Comparison of ENCODE assay signal across 1 cellular context in genomic region chr5:142908659-142909058, GRCh38.
TF ChIP-seq lines count a peak whose summit lies in the region.

No MANE protein-coding gene starts in this region.

TF ChIP-seq in WTC11, 78 proteins besides CTCF, POLR2A, EP300 and RAD21 (continued from another document):
- no peak for TF ChIP-seq HMGXB4 (CRISPR knock-in tag; IDR thresholded peaks at IDR 0.05)
- TF ChIP-seq CBFB (CRISPR knock-in tag; IDR thresholded peaks at IDR 0.05; ENCODE audit: low read depth): no peak
- no peak for TF ChIP-seq FOXK1 (CRISPR knock-in tag; IDR thresholded peaks at IDR 0.05)
- no peak for TF ChIP-seq ATF1 (CRISPR knock-in tag; IDR thresholded peaks at IDR 0.05)
- no peak for TF ChIP-seq ZNF671 (CRISPR knock-in tag; IDR thresholded peaks at IDR 0.05)
- TF ChIP-seq, protein P1, sequence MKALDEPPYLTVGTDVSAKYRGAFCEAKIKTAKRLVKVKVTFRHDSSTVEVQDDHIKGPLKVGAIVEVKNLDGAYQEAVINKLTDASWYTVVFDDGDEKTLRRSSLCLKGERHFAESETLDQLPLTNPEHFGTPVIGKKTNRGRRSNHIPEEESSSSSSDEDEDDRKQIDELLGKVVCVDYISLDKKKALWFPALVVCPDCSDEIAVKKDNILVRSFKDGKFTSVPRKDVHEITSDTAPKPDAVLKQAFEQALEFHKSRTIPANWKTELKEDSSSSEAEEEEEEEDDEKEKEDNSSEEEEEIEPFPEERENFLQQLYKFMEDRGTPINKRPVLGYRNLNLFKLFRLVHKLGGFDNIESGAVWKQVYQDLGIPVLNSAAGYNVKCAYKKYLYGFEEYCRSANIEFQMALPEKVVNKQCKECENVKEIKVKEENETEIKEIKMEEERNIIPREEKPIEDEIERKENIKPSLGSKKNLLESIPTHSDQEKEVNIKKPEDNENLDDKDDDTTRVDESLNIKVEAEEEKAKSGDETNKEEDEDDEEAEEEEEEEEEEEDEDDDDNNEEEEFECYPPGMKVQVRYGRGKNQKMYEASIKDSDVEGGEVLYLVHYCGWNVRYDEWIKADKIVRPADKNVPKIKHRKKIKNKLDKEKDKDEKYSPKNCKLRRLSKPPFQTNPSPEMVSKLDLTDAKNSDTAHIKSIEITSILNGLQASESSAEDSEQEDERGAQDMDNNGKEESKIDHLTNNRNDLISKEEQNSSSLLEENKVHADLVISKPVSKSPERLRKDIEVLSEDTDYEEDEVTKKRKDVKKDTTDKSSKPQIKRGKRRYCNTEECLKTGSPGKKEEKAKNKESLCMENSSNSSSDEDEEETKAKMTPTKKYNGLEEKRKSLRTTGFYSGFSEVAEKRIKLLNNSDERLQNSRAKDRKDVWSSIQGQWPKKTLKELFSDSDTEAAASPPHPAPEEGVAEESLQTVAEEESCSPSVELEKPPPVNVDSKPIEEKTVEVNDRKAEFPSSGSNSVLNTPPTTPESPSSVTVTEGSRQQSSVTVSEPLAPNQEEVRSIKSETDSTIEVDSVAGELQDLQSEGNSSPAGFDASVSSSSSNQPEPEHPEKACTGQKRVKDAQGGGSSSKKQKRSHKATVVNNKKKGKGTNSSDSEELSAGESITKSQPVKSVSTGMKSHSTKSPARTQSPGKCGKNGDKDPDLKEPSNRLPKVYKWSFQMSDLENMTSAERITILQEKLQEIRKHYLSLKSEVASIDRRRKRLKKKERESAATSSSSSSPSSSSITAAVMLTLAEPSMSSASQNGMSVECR (CRISPR knock-in tag; IDR thresholded peaks at IDR 0.05; ENCODE audit: borderline replicate concordance): no peak
- no peak for TF ChIP-seq NFATC4 (CRISPR knock-in tag; IDR thresholded peaks at IDR 0.05)
- no peak for TF ChIP-seq AFF4 (CRISPR knock-in tag; IDR thresholded peaks at IDR 0.05; ENCODE audit: borderline replicate concordance)
- TF ChIP-seq ETV6 (CRISPR knock-in tag; IDR thresholded peaks at IDR 0.05): no peak
- TF ChIP-seq, protein P2, sequence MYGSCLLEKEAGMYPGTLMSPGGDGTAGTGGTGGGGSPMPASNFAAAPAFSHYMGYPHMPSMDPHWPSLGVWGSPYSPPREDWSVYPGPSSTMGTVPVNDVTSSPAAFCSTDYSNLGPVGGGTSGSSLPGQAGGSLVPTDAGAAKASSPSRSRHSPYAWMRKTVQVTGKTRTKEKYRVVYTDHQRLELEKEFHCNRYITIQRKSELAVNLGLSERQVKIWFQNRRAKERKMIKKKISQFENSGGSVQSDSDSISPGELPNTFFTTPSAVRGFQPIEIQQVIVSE (CRISPR knock-in tag; IDR thresholded peaks at IDR 0.05; ENCODE audit: borderline replicate concordance): no peak
- no peak for TF ChIP-seq ZNF423 (CRISPR knock-in tag; IDR thresholded peaks at IDR 0.05)
- no peak for TF ChIP-seq ZMAT4 (CRISPR knock-in tag; IDR thresholded peaks at IDR 0.05)
- no peak for TF ChIP-seq TCF7 (CRISPR knock-in tag; IDR thresholded peaks at IDR 0.05; ENCODE audit: low read depth)
- TF ChIP-seq KAT7 (CRISPR knock-in tag; IDR thresholded peaks at IDR 0.05; ENCODE audit: borderline replicate concordance): no peak
- no peak for TF ChIP-seq GABPB1 (CRISPR knock-in tag; IDR thresholded peaks at IDR 0.05)
- TF ChIP-seq USF1 (CRISPR knock-in tag; IDR thresholded peaks at IDR 0.05): no peak
